Comparison of ENCODE assay signal across 1 cellular context in the genomic region with DNA sequence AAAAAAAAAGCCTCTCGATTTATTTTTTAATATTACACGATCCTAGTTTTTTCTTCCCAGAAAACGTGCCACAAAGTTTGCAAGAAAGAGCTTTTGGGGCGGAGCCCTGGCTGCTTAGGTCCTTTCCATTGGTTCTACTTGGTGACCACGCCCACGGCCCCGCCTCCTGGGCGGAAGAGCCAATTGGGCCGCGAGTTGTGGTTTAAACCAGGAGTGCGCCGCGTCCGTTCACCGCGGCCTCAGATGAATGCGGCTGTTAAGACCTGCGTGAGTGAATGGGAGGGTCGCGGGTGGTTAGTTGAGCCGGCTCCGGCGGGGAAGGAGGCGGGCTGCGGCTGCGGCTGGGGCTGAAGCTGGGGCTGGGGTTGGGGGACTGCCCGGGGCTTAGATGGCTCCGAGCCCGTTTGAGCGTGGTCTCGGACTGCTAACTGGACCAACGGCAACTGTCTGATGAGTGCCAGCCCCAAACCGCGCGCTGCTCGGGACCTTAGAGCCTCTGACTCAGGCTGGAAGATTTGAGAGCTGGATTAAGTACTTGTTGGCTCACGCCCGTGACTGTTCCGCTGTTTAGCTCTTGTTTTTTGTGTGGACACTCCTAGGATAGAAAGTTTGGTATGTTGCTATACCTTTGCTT.
A peak's percentile ranks its signal among the peaks of the same experiment; 100 is the strongest.
TF ChIP-seq lines count a peak whose summit lies in the region.

PTTG1 (plus strand) TSS at position 231 of the 634 bp plus-strand sequence. CDS start 458 bp downstream, outside the sequence.

TF ChIP-seq in H1, 55 proteins besides CTCF, POLR2A, EP300 and RAD21 (continued from another document):
- TF ChIP-seq SP2 (IDR thresholded peaks at IDR 0.05; ENCODE audit: low read length) (no peak), SRF (IDR thresholded peaks at IDR 0.05; ENCODE audit: low read depth, low read length) (no peak), ASH2L (IDR thresholded peaks at IDR 0.05; ENCODE audit: low read length) (peak; percentile 83), CREB1 (IDR thresholded peaks at IDR 0.05) (peak; percentile 25; the same call in 1 of the 2 replicates), SIN3A (conservative IDR thresholded peaks at IDR 0.05 in 1 of 2, IDR thresholded peaks at IDR 0.05 in 1 of 2; ENCODE audit: low read depth in 1 of 2, low read length in 2 of 2) (peak; percentile 36 to 62; a peak in 2 of 4 replicates), TAF7 (optimal IDR thresholded peaks at IDR 0.05; ENCODE audit: borderline replicate concordance, low read depth, low read length) (peak; percentile 94), GTF2F1 (IDR thresholded peaks at IDR 0.05; ENCODE audit: borderline replicate concordance, low read depth, low read length) (peak; percentile 29; the same call in 1 of the 2 replicates), KDM4A (IDR thresholded peaks at IDR 0.05; ENCODE audit: low read depth, low read length, severe bottlenecking) (peak; percentile 45), RNF2 (IDR thresholded peaks at IDR 0.05; ENCODE audit: borderline replicate concordance, low read depth, low read length, missing control alignments, poor library complexity, severe bottlenecking) (no peak), SP1 (IDR thresholded peaks at IDR 0.05; ENCODE audit: low read depth, low read length) (peak; percentile 74; the same call in 1 of the 2 replicates), SAP30 (IDR thresholded peaks at IDR 0.05; ENCODE audit: insufficient read depth, insufficient replicate concordance, low read length) (peak; percentile 46), RFX5 (IDR thresholded peaks at IDR 0.05; ENCODE audit: borderline replicate concordance, low read depth, low read length) (no peak), MAX (IDR thresholded peaks at IDR 0.05) (peak; percentile 62), NANOG (IDR thresholded peaks at IDR 0.05; ENCODE audit: insufficient read depth, low read depth, low read length, poor library complexity, severe bottlenecking) (peak; percentile 48), GABPA (IDR thresholded peaks at IDR 0.05; ENCODE audit: borderline replicate concordance, insufficient read depth, low read length) (no peak), PHF8 (conservative IDR thresholded peaks at IDR 0.05; ENCODE audit: low read depth, low read length) (peak; percentile 77), CBX5 (IDR thresholded peaks at IDR 0.05; ENCODE audit: low read depth, low read length) (no peak), JUN (IDR thresholded peaks at IDR 0.05; ENCODE audit: low read depth, low read length) (no peak), TBP (IDR thresholded peaks at IDR 0.05; ENCODE audit: low read depth, low read length) (peak; percentile 92), RXRA (IDR thresholded peaks at IDR 0.05; ENCODE audit: insufficient read depth, low read depth, low read length) (no peak), CHD2 (IDR thresholded peaks at IDR 0.05; ENCODE audit: low read length) (0 out of 2 replicates have a peak, but pooled peaks have one; percentile 43)
